Comparison of ENCODE assay signal across 8 cellular contexts in the genomic region with DNA sequence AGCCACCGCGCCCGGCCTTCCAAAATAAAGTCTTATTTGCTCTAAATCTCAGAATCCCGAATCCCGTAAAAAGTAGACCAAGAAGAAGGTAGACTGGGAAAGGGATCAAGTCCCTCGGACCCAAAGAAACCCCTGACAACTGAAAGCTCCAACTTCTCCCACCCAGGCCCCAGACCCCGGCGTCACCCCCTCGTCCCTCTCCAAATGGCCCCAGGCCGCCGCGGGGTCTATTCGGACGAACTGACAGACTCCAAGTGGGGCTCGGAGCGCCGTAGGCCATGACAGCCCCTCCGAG. TPM values are rescaled to one million over a fixed set of nuclear protein-coding genes. Genes with fewer than 3 reads are reported as not detected.
DNase-seq lines count a peak whose midpoint lies in the region; ATAC-seq and TF ChIP-seq lines count a peak whose summit lies in the region.

No MANE protein-coding gene starts in this region.

- H3K4me1 Mint-ChIP-seq in dendritic cell treated with granulocyte-macrophage colony-stimulating factor and Interleukin-4, amounts not matched to agents 40 ng/mL and 50 ng/mL, for 4 days (ENCODE audit: low read depth) = peaks cover 53% of the 10 kb centered on the region
- peaks cover 32% of the 10 kb centered on the region for H3K4me1 Mint-ChIP-seq in nephron

- no peak for DNase-seq in BJ (ENCODE audit: low read depth)
- no peak for DNase-seq in NCI-H446 (lab: John Stamatoyannopoulos, UW)
- DNase-seq in DMS153 (lab: John Stamatoyannopoulos, UW) = no peak
- DNase-seq in G401 (ENCODE audit: low spot score) = no peak

- H4K20me1 ChIP-seq in Loucy (ENCODE audit: insufficient read depth, low read length, poor library complexity, severe bottlenecking) = peaks cover 49% of the 10 kb centered on the region

- no peaks in the 10 kb centered on the region for H3K27me3 Mint-ChIP-seq in dendritic cell treated with granulocyte-macrophage colony-stimulating factor and Interleukin-4, amounts not matched to agents 40 ng/mL and 50 ng/mL, for 4 days
- H3K27me3 Mint-ChIP-seq in nephron (ENCODE audit: low read depth) = no peaks in the 10 kb centered on the region

- H3K4me2 ChIP-seq in Loucy (ENCODE audit: low read depth, low read length, poor library complexity, severe bottlenecking) = peak overlapping the region; percentile 94

- H3K4me1 ChIP-seq in Loucy (ENCODE audit: insufficient read depth, low read length, poor library complexity, severe bottlenecking) = peaks cover 33% of the 10 kb centered on the region

- peak overlapping the region; percentile 96 for H3K27ac Mint-ChIP-seq in dendritic cell treated with granulocyte-macrophage colony-stimulating factor and Interleukin-4, amounts not matched to agents 40 ng/mL and 50 ng/mL, for 4 days
- peak overlapping the region; percentile 81 to 97 (median 94) for H3K27ac Mint-ChIP-seq in nephron

- H3K9me2 ChIP-seq in Loucy (replicated peaks; ENCODE audit: low read depth, low read length) = no peaks in the 10 kb centered on the region

- no peaks in the 10 kb centered on the region for H3K9me3 Mint-ChIP-seq in dendritic cell treated with granulocyte-macrophage colony-stimulating factor and Interleukin-4, amounts not matched to agents 40 ng/mL and 50 ng/mL, for 4 days
- H3K9me3 Mint-ChIP-seq in nephron = no peaks in the 10 kb centered on the region

- no peaks in the 10 kb centered on the region for H3K27me3 ChIP-seq in BJ (ENCODE audit: control insufficient read depth, insufficient read depth, low read length)
- H3K27me3 ChIP-seq in Loucy (ENCODE audit: insufficient read depth, low read length, poor library complexity, severe bottlenecking) = peaks cover 6% of the 10 kb centered on the region

- H3K4me3 Mint-ChIP-seq in dendritic cell treated with granulocyte-macrophage colony-stimulating factor and Interleukin-4, amounts not matched to agents 40 ng/mL and 50 ng/mL, for 4 days = peak overlapping the region; percentile 95
- H3K4me3 Mint-ChIP-seq in nephron = peak overlapping the region; percentile 91 to 93 (median 92)

- H3K36me3 ChIP-seq in BJ (ENCODE audit: control insufficient read depth, insufficient read depth, low read length) = no peaks in the 10 kb centered on the region
- peaks cover 15% of the 10 kb centered on the region; the same call in 1 of the 2 replicates for H3K36me3 ChIP-seq in Loucy (ENCODE audit: insufficient read depth, low read length)

- in situ Hi-C loops in G401 (cut with HindIII; ENCODE audit: low sequenced_read_pairs) = loop anchor here (10.0 kb wide), 1 partner anchor 154 kb away; no protein-coding TSS in a partner anchor

- peaks cover 62% of the 10 kb centered on the region for H3K79me2 ChIP-seq in Loucy (ENCODE audit: insufficient read depth, low read length)

- no peaks in the 10 kb centered on the region for H3K9me3 ChIP-seq in Loucy (ENCODE audit: insufficient read depth, low read depth, low read length)

- CTCF ChIA-PET in BJ (lab: Yijun Ruan, JAX) = interaction anchor here (0.7 to 1.6 kb wide), 2 partner anchors 11 to 387 kb away, joined by 3 read pairs; a partner anchor contains a TSS

- H3K36me3 Mint-ChIP-seq in dendritic cell treated with granulocyte-macrophage colony-stimulating factor and Interleukin-4, amounts not matched to agents 40 ng/mL and 50 ng/mL, for 4 days (ENCODE audit: low read depth) = peaks cover 47% of the 10 kb centered on the region
- H3K36me3 Mint-ChIP-seq in nephron (ENCODE audit: low read depth) = peaks cover 17% of the 10 kb centered on the region

- intact Hi-C loops in dendritic cell treated with granulocyte-macrophage colony-stimulating factor and Interleukin-4, amounts not matched to agents 40 ng/mL and 50 ng/mL, for 4 days (cut with micrococcal nuclease) = no loop called here

- ATAC-seq in HG02938 (IDR thresholded peaks at IDR 0.05; ENCODE audit: unreplicated experiment) = no peak

- peak overlapping the region; percentile 98 for H3K9ac ChIP-seq in Loucy (ENCODE audit: low read depth, low read length, poor library complexity, severe bottlenecking)

- H3K4me3 ChIP-seq in BJ (ENCODE audit: low read depth, low read length) (peak overlapping the region; percentile 76), Loucy (ENCODE audit: low read length, poor library complexity, severe bottlenecking) (peak overlapping the region; percentile 95)

- TF ChIP-seq CTCF in BJ (IDR thresholded peaks at IDR 0.05; ENCODE audit: insufficient read depth, low read depth, low read length) (no peak), Loucy (conservative IDR thresholded peaks at IDR 0.05; ENCODE audit: low read length) (no peak), nephron (IDR thresholded peaks at IDR 0.05; ENCODE audit: unreplicated experiment in 3 of 3) (no peak)

- H3F3A ChIP-seq in Loucy (ENCODE audit: low read depth) = no peaks in the 10 kb centered on the region

- POLR2A ChIA-PET in BJ (lab: Charles Lee) = no interaction called here

- no peak overlapping the region for H2AFZ ChIP-seq in Loucy (ENCODE audit: low read length)

RNA-seq across cellular contexts. Expression of a gene that starts 0.5 kb away (rescaled TPM):
- polyA plus RNA-seq in BJ (2011; rRNA removed) = 37.9 and 64.0 TPM in 2 replicates
- polyA minus RNA-seq in BJ (2011; rRNA and poly(A)+ RNA removed) = 28.6 and 32.7 TPM in 2 replicates
- total RNA-seq in G401 (2014; rRNA removed; shearing (Covaris generic)) = 181 and 204 TPM in 2 replicates

RNA-seq across cellular contexts. Expression of a gene that starts 14.4 kb away (rescaled TPM):
- 73.5 and 117 TPM in 2 replicates for polyA plus RNA-seq in BJ (2011; rRNA removed)
- polyA minus RNA-seq in BJ (2011; rRNA and poly(A)+ RNA removed) = 102 and 151 TPM in 2 replicates
- 94.8 and 98.6 TPM in 2 replicates for total RNA-seq in G401 (2014; rRNA removed; shearing (Covaris generic))

RNA-seq across cellular contexts. Expression of a gene that starts 37.4 kb away (rescaled TPM):
- polyA plus RNA-seq in BJ (2011; rRNA removed) = 27.1 and 64.4 TPM in 2 replicates
- 30.7 and 36.9 TPM in 2 replicates for polyA minus RNA-seq in BJ (2011; rRNA and poly(A)+ RNA removed)
- 25.3 and 28.1 TPM in 2 replicates for total RNA-seq in G401 (2014; rRNA removed; shearing (Covaris generic))

RNA-seq across cellular contexts. Expression of a gene that starts 56.5 kb away (rescaled TPM):
- polyA plus RNA-seq in BJ (2011; rRNA removed) = 0.63 and 1.0 TPM in 2 replicates
- polyA minus RNA-seq in BJ (2011; rRNA and poly(A)+ RNA removed) = 0.38 and 0.41 TPM in 2 replicates
- 1.5 TPM in 1 of 2 replicates, not detected in the other for total RNA-seq in G401 (2014; rRNA removed; shearing (Covaris generic))
